In genomic region chr5:132812949-132813598, GRCh38 we compare ENCODE assay signal across 8 cellular contexts. TPM values are rescaled to one million over a fixed set of nuclear protein-coding genes. Genes with fewer than 3 reads are reported as not detected.
DNase-seq lines count a peak whose midpoint lies in the region; ATAC-seq lines count a peak whose summit lies in the region.

TSS of gene SOWAHA (plus strand) at chr5:132813302. CDS start at chr5:132813622, 320 bp downstream.

- peak; percentile 35 for DNase-seq in NCI-H2196 (lab: John Stamatoyannopoulos, UW; ENCODE audit: unreplicated experiment)
- no peak for DNase-seq in NCI-H2196 treated with DMSO at 0.1 percent for 48 hours (lab: John Stamatoyannopoulos, UW; ENCODE audit: unreplicated experiment)
- peak; percentile 28 to 78 for DNase-seq in NCI-H526 (lab: John Stamatoyannopoulos, UW)
- DNase-seq in myocyte (ENCODE audit: low read depth): peak; percentile 16
- no peak for DNase-seq in A172 (ENCODE audit: low spot score)
- DNase-seq in NCI-H446 treated with DMSO at 0.1 percent for 48 hours (lab: John Stamatoyannopoulos, UW): no peak

- peak within 1 kb of the TSS; percentile 92 for H3K27ac ChIP-seq in cingulate gyrus (ENCODE audit: low read depth, low read length)

- ATAC-seq in HG02970 (IDR thresholded peaks at IDR 0.05; ENCODE audit: low FRiP score, unreplicated experiment): no peak

RNA-seq across cellular contexts. Expression of gene SOWAHA, which starts in this region (rescaled TPM):
- 0.11 and 0.36 TPM in 2 replicates for total RNA-seq in myocyte
- polyA plus RNA-seq in myocyte (2012): 0.03 TPM
- total RNA-seq in A172 (2014; rRNA removed; shearing (Covaris generic)): not detected in 2 replicates

Comparison
In these comparisons a context has a peak if more than half of its experiments do, and no peak if none do; other contexts are left out.
1. DNase-seq: peak in NCI-H2196 (single experiment) and NCI-H526 (2 of 2); none in NCI-H2196 treated with DMSO at 0.1 percent for 48 hours (single experiment), A172 (single experiment) and NCI-H446 treated with DMSO at 0.1 percent for 48 hours (single experiment).
2. Peak in DNase-seq in myocyte; RNA of the gene not detected or under 1 TPM.